Comparison of ENCODE assay signal across 1 cellular context in the genomic region with DNA sequence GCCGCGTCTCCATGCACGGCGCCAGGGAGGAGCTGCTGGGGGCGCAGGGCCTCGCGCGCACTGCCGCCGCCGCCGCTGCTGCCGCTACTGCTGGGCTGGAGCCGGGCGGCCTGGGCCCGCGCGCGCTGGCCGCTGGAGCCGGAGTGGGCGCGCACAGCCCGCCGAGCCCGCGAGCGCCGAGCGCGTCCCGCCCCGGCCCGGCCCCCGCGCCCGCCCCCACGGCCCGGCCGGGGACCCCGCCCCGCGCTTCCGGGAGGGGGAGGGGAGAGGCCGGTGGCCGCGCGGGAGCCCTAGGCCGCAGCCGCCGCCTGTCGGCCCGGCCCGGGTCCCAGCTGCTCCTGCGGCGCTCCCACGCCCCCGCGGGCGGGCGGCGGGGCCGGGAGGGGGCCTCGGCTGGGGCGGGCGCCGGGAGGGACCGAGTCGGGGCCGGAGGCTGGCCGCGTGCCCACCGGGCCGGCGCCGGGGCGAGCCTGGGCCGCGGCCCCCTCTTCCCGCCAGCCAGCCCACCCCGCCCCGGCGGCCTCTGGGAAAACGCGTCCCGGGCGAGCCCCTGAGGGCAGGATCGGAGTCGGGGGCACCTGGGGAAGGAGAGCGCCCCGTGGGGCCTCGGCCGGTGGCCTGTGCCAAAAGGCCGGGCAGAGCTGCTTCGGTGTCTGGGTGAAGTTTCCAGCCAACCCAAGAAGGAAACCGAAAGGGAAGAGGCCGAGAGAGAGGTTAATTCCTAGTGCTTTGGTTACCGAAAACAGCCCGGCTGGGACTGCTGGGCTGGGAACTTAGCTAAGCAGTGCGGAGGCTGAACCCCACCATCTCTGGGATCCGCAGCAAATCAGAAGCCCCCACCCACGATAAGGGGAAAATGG.
TF ChIP-seq lines count a peak whose summit lies in the region.

Gene STK24, minus strand, starts transcription at position 145 of the 860 bp plus-strand sequence. CDS start 321 bp downstream, outside the sequence.

TF ChIP-seq in HEK293, 187 proteins besides CTCF, POLR2A, EP300 and RAD21 (continued from another document and continues in another):
- no peak for TF ChIP-seq ZNF26 (tag by site-specific recombination; IDR thresholded peaks at IDR 0.05)
- no peak for TF ChIP-seq ZSCAN4 (tag by site-specific recombination; IDR thresholded peaks at IDR 0.05)
- TF ChIP-seq ZNF311 (tag by site-specific recombination; IDR thresholded peaks at IDR 0.05; ENCODE audit: borderline replicate concordance) = no peak
- TF ChIP-seq ZNF324 (tag by site-specific recombination; IDR thresholded peaks at IDR 0.05) = no peak
- no peak for TF ChIP-seq ZNF404 (tag by site-specific recombination; IDR thresholded peaks at IDR 0.05)
- no peak for TF ChIP-seq SP3 (tag by site-specific recombination; IDR thresholded peaks at IDR 0.05)
- TF ChIP-seq WT1 (tag by site-specific recombination; IDR thresholded peaks at IDR 0.05) = no peak
- TF ChIP-seq, protein P1, sequence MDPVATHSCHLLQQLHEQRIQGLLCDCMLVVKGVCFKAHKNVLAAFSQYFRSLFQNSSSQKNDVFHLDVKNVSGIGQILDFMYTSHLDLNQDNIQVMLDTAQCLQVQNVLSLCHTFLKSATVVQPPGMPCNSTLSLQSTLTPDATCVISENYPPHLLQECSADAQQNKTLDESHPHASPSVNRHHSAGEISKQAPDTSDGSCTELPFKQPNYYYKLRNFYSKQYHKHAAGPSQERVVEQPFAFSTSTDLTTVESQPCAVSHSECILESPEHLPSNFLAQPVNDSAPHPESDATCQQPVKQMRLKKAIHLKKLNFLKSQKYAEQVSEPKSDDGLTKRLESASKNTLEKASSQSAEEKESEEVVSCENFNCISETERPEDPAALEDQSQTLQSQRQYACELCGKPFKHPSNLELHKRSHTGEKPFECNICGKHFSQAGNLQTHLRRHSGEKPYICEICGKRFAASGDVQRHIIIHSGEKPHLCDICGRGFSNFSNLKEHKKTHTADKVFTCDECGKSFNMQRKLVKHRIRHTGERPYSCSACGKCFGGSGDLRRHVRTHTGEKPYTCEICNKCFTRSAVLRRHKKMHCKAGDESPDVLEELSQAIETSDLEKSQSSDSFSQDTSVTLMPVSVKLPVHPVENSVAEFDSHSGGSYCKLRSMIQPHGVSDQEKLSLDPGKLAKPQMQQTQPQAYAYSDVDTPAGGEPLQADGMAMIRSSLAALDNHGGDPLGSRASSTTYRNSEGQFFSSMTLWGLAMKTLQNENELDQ (tag by site-specific recombination; IDR thresholded peaks at IDR 0.05; ENCODE audit: low read depth) = no peak
- TF ChIP-seq GLIS2 (tag by site-specific recombination; IDR thresholded peaks at IDR 0.05) = peak; percentile 38; the same call in 1 of the 2 replicates
- TF ChIP-seq ZIC2 (tag by site-specific recombination; IDR thresholded peaks at IDR 0.05) = peak; percentile 34
- no peak for TF ChIP-seq MZF1 (tag by site-specific recombination; IDR thresholded peaks at IDR 0.05; ENCODE audit: borderline replicate concordance)
- no peak for TF ChIP-seq ZNF548 (tag by site-specific recombination; IDR thresholded peaks at IDR 0.05)
- TF ChIP-seq, protein P2, sequence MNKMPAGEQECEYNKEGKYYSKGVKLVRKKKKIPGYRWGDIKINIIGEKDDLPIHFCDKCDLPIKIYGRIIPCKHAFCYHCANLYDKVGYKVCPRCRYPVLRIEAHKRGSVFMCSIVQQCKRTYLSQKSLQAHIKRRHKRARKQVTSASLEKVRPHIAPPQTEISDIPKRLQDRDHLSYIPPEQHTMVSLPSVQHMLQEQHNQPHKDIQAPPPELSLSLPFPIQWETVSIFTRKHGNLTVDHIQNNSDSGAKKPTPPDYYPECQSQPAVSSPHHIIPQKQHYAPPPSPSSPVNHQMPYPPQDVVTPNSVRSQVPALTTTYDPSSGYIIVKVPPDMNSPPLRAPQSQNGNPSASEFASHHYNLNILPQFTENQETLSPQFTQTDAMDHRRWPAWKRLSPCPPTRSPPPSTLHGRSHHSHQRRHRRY (tag by site-specific recombination; IDR thresholded peaks at IDR 0.05) = no peak
- no peak for TF ChIP-seq ZNF837 (tag by site-specific recombination; IDR thresholded peaks at IDR 0.05)
- TF ChIP-seq REPIN1 (tag by site-specific recombination; IDR thresholded peaks at IDR 0.05; ENCODE audit: low read depth) = no peak
- TF ChIP-seq ZBTB1 (tag by site-specific recombination; IDR thresholded peaks at IDR 0.05) = no peak
- no peak for TF ChIP-seq ZNF747 (tag by site-specific recombination; IDR thresholded peaks at IDR 0.05)
- no peak for TF ChIP-seq ZNF776 (tag by site-specific recombination; IDR thresholded peaks at IDR 0.05; ENCODE audit: borderline replicate concordance)
- no peak for TF ChIP-seq OSR2 (tag by site-specific recombination; IDR thresholded peaks at IDR 0.05)
- no peak for TF ChIP-seq SP7 (tag by site-specific recombination; IDR thresholded peaks at IDR 0.05)
- TF ChIP-seq, protein P3, sequence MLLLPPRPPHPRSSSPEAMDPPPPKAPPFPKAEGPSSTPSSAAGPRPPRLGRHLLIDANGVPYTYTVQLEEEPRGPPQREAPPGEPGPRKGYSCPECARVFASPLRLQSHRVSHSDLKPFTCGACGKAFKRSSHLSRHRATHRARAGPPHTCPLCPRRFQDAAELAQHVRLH (tag by site-specific recombination; IDR thresholded peaks at IDR 0.05) = no peak
- no peak for TF ChIP-seq GLI2 (tag by site-specific recombination; IDR thresholded peaks at IDR 0.05; ENCODE audit: borderline replicate concordance, low read depth)
- no peak for TF ChIP-seq ZNF529 (tag by site-specific recombination; IDR thresholded peaks at IDR 0.05; ENCODE audit: insufficient replicate concordance)
- no peak for TF ChIP-seq ZNF558 (tag by site-specific recombination; IDR thresholded peaks at IDR 0.05)
- TF ChIP-seq ZSCAN18 (tag by site-specific recombination; IDR thresholded peaks at IDR 0.05) = no peak
- no peak for TF ChIP-seq BCL11B (tag by site-specific recombination; IDR thresholded peaks at IDR 0.05; ENCODE audit: low read depth)
- TF ChIP-seq ZNF423 (tag by site-specific recombination; IDR thresholded peaks at IDR 0.05) = no peak
- no peak for TF ChIP-seq ZNF121 (tag by site-specific recombination; IDR thresholded peaks at IDR 0.05)
- no peak for TF ChIP-seq ZNF555 (tag by site-specific recombination; conservative IDR thresholded peaks at IDR 0.05)
- TF ChIP-seq ZBTB8A (tag by site-specific recombination; IDR thresholded peaks at IDR 0.05) = peak; percentile 52
- peak; percentile 26; the same call in 1 of the 2 replicates for TF ChIP-seq ZEB2 (tag by site-specific recombination; IDR thresholded peaks at IDR 0.05)
- no peak for TF ChIP-seq MYNN (tag by site-specific recombination; IDR thresholded peaks at IDR 0.05; ENCODE audit: borderline replicate concordance)
- TF ChIP-seq MEIS1 (CRISPR knock-in tag; IDR thresholded peaks at IDR 0.05; ENCODE audit: borderline replicate concordance) = no peak
- no peak for TF ChIP-seq ZNF549 (tag by site-specific recombination; IDR thresholded peaks at IDR 0.05)
- TF ChIP-seq ZNF266 (tag by site-specific recombination; IDR thresholded peaks at IDR 0.05; ENCODE audit: low read depth) = no peak
- no peak for TF ChIP-seq ZNF211 (tag by site-specific recombination; IDR thresholded peaks at IDR 0.05; ENCODE audit: low read depth)
- TF ChIP-seq ZNF335 (tag by site-specific recombination; conservative IDR thresholded peaks at IDR 0.05) = peak; percentile 42
- TF ChIP-seq, protein P4, sequence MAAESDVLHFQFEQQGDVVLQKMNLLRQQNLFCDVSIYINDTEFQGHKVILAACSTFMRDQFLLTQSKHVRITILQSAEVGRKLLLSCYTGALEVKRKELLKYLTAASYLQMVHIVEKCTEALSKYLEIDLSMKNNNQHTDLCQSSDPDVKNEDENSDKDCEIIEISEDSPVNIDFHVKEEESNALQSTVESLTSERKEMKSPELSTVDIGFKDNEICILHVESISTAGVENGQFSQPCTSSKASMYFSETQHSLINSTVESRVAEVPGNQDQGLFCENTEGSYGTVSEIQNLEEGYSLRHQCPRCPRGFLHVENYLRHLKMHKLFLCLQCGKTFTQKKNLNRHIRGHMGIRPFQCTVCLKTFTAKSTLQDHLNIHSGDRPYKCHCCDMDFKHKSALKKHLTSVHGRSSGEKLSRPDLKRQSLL (tag by site-specific recombination; IDR thresholded peaks at IDR 0.05) = no peak
- TF ChIP-seq ZNF777 (tag by site-specific recombination; IDR thresholded peaks at IDR 0.05; ENCODE audit: borderline replicate concordance) = no peak
- peak; percentile 58; the same call in 1 of the 2 replicates for TF ChIP-seq ZBTB20 (tag by site-specific recombination; IDR thresholded peaks at IDR 0.05)
- TF ChIP-seq ZNF214 (tag by site-specific recombination; IDR thresholded peaks at IDR 0.05; ENCODE audit: borderline replicate concordance) = no peak
- no peak for TF ChIP-seq ZNF610 (tag by site-specific recombination; IDR thresholded peaks at IDR 0.05; ENCODE audit: borderline replicate concordance)
- no peak for TF ChIP-seq ZNF19 (tag by site-specific recombination; IDR thresholded peaks at IDR 0.05; ENCODE audit: low read depth)
- no peak for TF ChIP-seq ZNF560 (tag by site-specific recombination; IDR thresholded peaks at IDR 0.05; ENCODE audit: borderline replicate concordance)
- no peak for TF ChIP-seq ZNF146 (tag by site-specific recombination; IDR thresholded peaks at IDR 0.05)
- TF ChIP-seq EGR2 (tag by site-specific recombination; IDR thresholded peaks at IDR 0.05; ENCODE audit: low read depth) = no peak
- no peak for TF ChIP-seq ZNF112 (tag by site-specific recombination; IDR thresholded peaks at IDR 0.05)
- TF ChIP-seq ZBTB26 (tag by site-specific recombination; optimal IDR thresholded peaks at IDR 0.05) = peak; percentile 52
- TF ChIP-seq ZNF514 (tag by site-specific recombination; IDR thresholded peaks at IDR 0.05) = no peak
- no peak for TF ChIP-seq GFI1B (tag by site-specific recombination; IDR thresholded peaks at IDR 0.05)
- no peak for TF ChIP-seq ZNF501 (tag by site-specific recombination; IDR thresholded peaks at IDR 0.05)
- no peak for TF ChIP-seq ZFP69B (tag by site-specific recombination; IDR thresholded peaks at IDR 0.05)
- TF ChIP-seq KLF10 (tag by site-specific recombination; IDR thresholded peaks at IDR 0.05) = peak; percentile 56; the same call in 1 of the 2 replicates
- TF ChIP-seq SALL2 (tag by site-specific recombination; IDR thresholded peaks at IDR 0.05; ENCODE audit: borderline replicate concordance) = no peak
- 0 out of 2 replicates have a peak, but pooled peaks have one; percentile 23 for TF ChIP-seq KLF17 (tag by site-specific recombination; IDR thresholded peaks at IDR 0.05)
- 0 out of 2 replicates have a peak, but pooled peaks have one; percentile 25 for TF ChIP-seq KLF8 (tag by site-specific recombination; IDR thresholded peaks at IDR 0.05)
- TF ChIP-seq ZNF394 (tag by site-specific recombination; IDR thresholded peaks at IDR 0.05; ENCODE audit: borderline replicate concordance) = no peak
- TF ChIP-seq OVOL3 (tag by site-specific recombination; IDR thresholded peaks at IDR 0.05) = no peak
- TF ChIP-seq ZNF223 (tag by site-specific recombination; IDR thresholded peaks at IDR 0.05) = no peak
